Comparison of ENCODE assay signal across 29 cellular contexts in the genomic region with DNA sequence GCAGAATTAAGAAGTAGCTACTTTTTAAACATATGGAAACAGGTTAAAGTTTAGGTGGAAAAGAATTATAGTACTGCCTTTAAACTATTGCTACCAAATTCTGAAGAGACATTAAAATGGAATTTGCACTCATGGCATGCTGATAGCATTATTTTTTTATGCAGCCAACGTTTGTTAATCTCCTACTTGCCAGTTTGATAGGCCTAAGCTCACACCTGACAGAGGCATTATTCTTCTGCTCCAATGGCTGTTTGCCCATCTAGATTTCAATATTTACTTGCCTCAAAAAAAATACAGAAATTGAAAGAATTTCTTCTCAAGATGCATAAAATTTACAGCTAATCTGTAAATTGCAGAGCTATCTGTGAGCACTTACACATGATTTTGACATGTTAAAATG.
"Had no signal": no experiment of that assay in that cellular context is flagged by ENCODE, and none has a peak within 500 bp of the region (broad histone marks: within the 10 kb centered on the region; RNA-seq: fewer than 3 reads in every experiment).

No MANE protein-coding gene starts in this region.

- FAIRE-seq: colon, endometrium, endothelial cell of umbilical vein, frontal cortex had no signal

- H3K9me3 Mint-ChIP-seq: dendritic cell treated with granulocyte-macrophage colony-stimulating factor and Interleukin-4, amounts not matched to agents 40 ng/mL and 50 ng/mL, for 4 days; endodermal cell had no signal

- H3K27ac Mint-ChIP-seq: dendritic cell treated with granulocyte-macrophage colony-stimulating factor and Interleukin-4, amounts not matched to agents 40 ng/mL and 50 ng/mL, for 4 days; effector memory CD8-positive, alpha-beta T cell; endodermal cell had no signal

- H3K4me3 ChIP-seq: colonic mucosa, coronary artery, dorsolateral prefrontal cortex, esophagus muscularis mucosa, esophagus squamous epithelium, gastrocnemius medialis, gastroesophageal sphincter, heart left ventricle, heart right ventricle had no signal

- DNase-seq: colonic mucosa; cortex of kidney; dermis blood vessel endothelial cell; dorsolateral prefrontal cortex; effector CD4-positive, alpha-beta T cell; effector CD8-positive, alpha-beta T cell; effector memory CD4-positive, alpha-beta T cell; effector memory CD8-positive, alpha-beta T cell; endodermal cell; erythroblast; esophagus squamous epithelium; foreskin fibroblast; foreskin keratinocyte; foreskin melanocyte; gastrocnemius medialis; glutamatergic neuron; head of caudate nucleus; heart left ventricle; heart right ventricle had no signal

- H3K4me1 ChIP-seq: colonic mucosa, esophagus muscularis mucosa, esophagus squamous epithelium, foreskin keratinocyte, gastrocnemius medialis, gastroesophageal sphincter, heart left ventricle, heart right ventricle had no signal

- H3K27me3 Mint-ChIP-seq: dendritic cell treated with granulocyte-macrophage colony-stimulating factor and Interleukin-4, amounts not matched to agents 40 ng/mL and 50 ng/mL, for 4 days; effector memory CD8-positive, alpha-beta T cell had no signal

- ATAC-seq: effector memory CD8-positive, alpha-beta T cell; esophagus mucosa; foreskin keratinocyte; gastrocnemius medialis; gastroesophageal sphincter; heart left ventricle; heart right ventricle had no signal

- H3K4me3 Mint-ChIP-seq: dendritic cell treated with granulocyte-macrophage colony-stimulating factor and Interleukin-4, amounts not matched to agents 40 ng/mL and 50 ng/mL, for 4 days; effector memory CD8-positive, alpha-beta T cell; endodermal cell had no signal

- H3K27ac ChIP-seq: colonic mucosa, coronary artery, dorsolateral prefrontal cortex, epithelial cell of prostate, esophagus muscularis mucosa, esophagus squamous epithelium, foreskin keratinocyte, gastrocnemius medialis, gastroesophageal sphincter, heart left ventricle, heart right ventricle had no signal

- H3K9me3 ChIP-seq: colonic mucosa, esophagus muscularis mucosa, esophagus squamous epithelium, gastrocnemius medialis, gastroesophageal sphincter, heart left ventricle, heart right ventricle had no signal

- H3K27me3 ChIP-seq: colonic mucosa, dorsolateral prefrontal cortex, esophagus muscularis mucosa, esophagus squamous epithelium, foreskin keratinocyte, gastrocnemius medialis, gastroesophageal sphincter, heart left ventricle, heart right ventricle had no signal

- H3K36me3 ChIP-seq: colonic mucosa, esophagus muscularis mucosa, esophagus squamous epithelium, gastrocnemius medialis, gastroesophageal sphincter, heart left ventricle, heart right ventricle had no signal
